Comparison of ENCODE assay signal across 16 cellular contexts in genomic region chr4:153481474-153481873, GRCh38. TPM values are rescaled to one million over a fixed set of nuclear protein-coding genes. Genes with fewer than 3 reads are reported as not detected.
A peak's percentile ranks its signal among the peaks of the same experiment; 100 is the strongest.
DNase-seq lines count a peak whose midpoint lies in the region; ATAC-seq and TF ChIP-seq lines count a peak whose summit lies in the region.
"Had no signal": no experiment of that assay in that cellular context is flagged by ENCODE, and none has a peak within 500 bp of the region (broad histone marks: within the 10 kb centered on the region; RNA-seq: fewer than 3 reads in every experiment).

No MANE protein-coding gene starts in this region.

- H3K27ac ChIP-seq in BLaER1 = peak overlapping the region; percentile 1; the same call in 1 of the 2 replicates
- H3K27ac ChIP-seq in CD8-positive, alpha-beta memory T cell (ENCODE audit: low read depth, low read length) = no peak overlapping the region
- H3K27ac ChIP-seq in OCI-LY3 (ENCODE audit: low read length) = no peak overlapping the region
- no peak overlapping the region for H3K27ac ChIP-seq in testis
- H3K27ac ChIP-seq: adrenal gland, brain microvascular endothelial cell, pancreas had no signal

- H3K4me3 Mint-ChIP-seq in CD8-positive, alpha-beta memory T cell = no peak overlapping the region
- peak overlapping the region; percentile 70 for H3K4me3 Mint-ChIP-seq in memory B cell

- peaks cover 100% of the 10 kb centered on the region for H4K20me1 ChIP-seq in BLaER1
- H4K20me1 ChIP-seq in OCI-LY3 (ENCODE audit: insufficient read depth, low read length) = peaks cover 94% of the 10 kb centered on the region

- no peaks in the 10 kb centered on the region for H3K27me3 ChIP-seq in BLaER1
- H3K27me3 ChIP-seq in CD8-positive, alpha-beta memory T cell (ENCODE audit: insufficient read depth, low read length, poor library complexity, severe bottlenecking) = no peaks in the 10 kb centered on the region
- H3K27me3 ChIP-seq in OCI-LY3 (ENCODE audit: low read depth, low read length) = no peaks in the 10 kb centered on the region
- H3K27me3 ChIP-seq in testis = no peaks in the 10 kb centered on the region
- H3K27me3 ChIP-seq: adrenal gland, brain microvascular endothelial cell, pancreas had no signal

- 95 to 98% methylated on average over 9 of the region's 9 CpGs for WGBS in testis, 2 donors

- H3K9ac ChIP-seq in BLaER1 (peak overlapping the region; percentile 42; the same call in 1 of the 2 replicates), OCI-LY3 (ENCODE audit: low read length) (no peak overlapping the region)

- peaks cover 6 to 38% (median 6%) of the 10 kb centered on the region in 3 donors for H3K36me3 Mint-ChIP-seq in CD8-positive, alpha-beta memory T cell
- peaks cover 20% of the 10 kb centered on the region for H3K36me3 Mint-ChIP-seq in memory B cell

- intact Hi-C loops in testis (cut with DNase I; ENCODE audit: low total_unique reads) = no loop called here

- H3K79me2 ChIP-seq in OCI-LY3 (ENCODE audit: low read length) = peaks cover 99% of the 10 kb centered on the region

- DNase-seq in CD8-positive, alpha-beta memory T cell = no peak
- no peak for DNase-seq in memory B cell (ENCODE audit: low spot score in 2 of 2)
- DNase-seq in activated effector memory CD4-positive, alpha-beta T cell treated with Interleukin-2 at 50 U/mL for 16 hours = no peak
- DNase-seq in HUDEP-2 (lab: John Stamatoyannopoulos, UW; ENCODE audit: unreplicated experiment in 76 of 76) = no peak
- no peak for DNase-seq in testis
- DNase-seq: activated CD8-positive, alpha-beta memory T cell treated with anti-CD3 and anti-CD28 coated beads for 24 hours; adrenal gland; brain microvascular endothelial cell; DMS53; MV-4-11; NCI-H524; pancreas; right cardiac atrium; stimulated activated CD4-positive, alpha-beta T cell treated with anti-CD3 and anti-CD28 coated beads, Interleukin-12 subunit alpha, Interleukin-12 subunit beta, amount 100 ng/mL, for 4 hours had no signal

- H3K27me3 Mint-ChIP-seq in CD8-positive, alpha-beta memory T cell = no peaks in the 10 kb centered on the region
- H3K27me3 Mint-ChIP-seq in memory B cell = no peaks in the 10 kb centered on the region

- no peak overlapping the region for H2AFZ ChIP-seq in OCI-LY3 (ENCODE audit: low read depth, low read length)

- peaks cover 62 to 82% (median 81%) of the 10 kb centered on the region in 3 donors for H3K4me1 Mint-ChIP-seq in CD8-positive, alpha-beta memory T cell
- H3K4me1 Mint-ChIP-seq in memory B cell = peaks cover 52% of the 10 kb centered on the region

- H3K4me2 ChIP-seq in BLaER1 = peak overlapping the region; percentile 92
- H3K4me2 ChIP-seq in OCI-LY3 (ENCODE audit: low read length) = peak overlapping the region; percentile 11

- H3K36me3 ChIP-seq in BLaER1 (peaks cover 76% of the 10 kb centered on the region), OCI-LY3 (replicated peaks; ENCODE audit: low read depth, low read length) (peaks cover 66% of the 10 kb centered on the region), testis (ENCODE audit: low read depth, missing control alignments) (no peaks in the 10 kb centered on the region)
- H3K36me3 ChIP-seq in CD8-positive, alpha-beta memory T cell (ENCODE audit: insufficient read depth, low read length) = peaks cover 6% of the 10 kb centered on the region
- H3K36me3 ChIP-seq: adrenal gland, pancreas had no signal

- POLR2A ChIA-PET in CD8-positive, alpha-beta memory T cell (lab: Charles Lee) = interaction anchor here (1.5 to 1.8 kb wide), 2 partner anchors 9 to 14 kb away, joined by 4 to 7 read pairs; no protein-coding TSS in a partner anchor

- H3K9me3 Mint-ChIP-seq in CD8-positive, alpha-beta memory T cell = no peaks in the 10 kb centered on the region
- H3K9me3 Mint-ChIP-seq in memory B cell = no peaks in the 10 kb centered on the region

- H3K4me1 ChIP-seq in BLaER1 = peaks cover 100% of the 10 kb centered on the region
- peaks cover 71% of the 10 kb centered on the region for H3K4me1 ChIP-seq in CD8-positive, alpha-beta memory T cell (ENCODE audit: insufficient read depth, low read length)
- H3K4me1 ChIP-seq in OCI-LY3 (ENCODE audit: low read length) = peaks cover 63% of the 10 kb centered on the region
- no peaks in the 10 kb centered on the region for H3K4me1 ChIP-seq in testis

- H3K4me3 ChIP-seq in BLaER1 = no peak overlapping the region; the same call in 1 of the 2 replicates
- H3K4me3 ChIP-seq in CD8-positive, alpha-beta memory T cell (ENCODE audit: low read length) = no peak overlapping the region
- H3K4me3 ChIP-seq in OCI-LY3 (ENCODE audit: low read length) = no peak overlapping the region
- H3K4me3 ChIP-seq in testis = no peak overlapping the region
- H3K4me3 ChIP-seq: adrenal gland, pancreas had no signal

- no peak for TF ChIP-seq CTCF in OCI-LY3 (IDR thresholded peaks at IDR 0.05; ENCODE audit: low read depth, low read length)
- TF ChIP-seq CTCF in testis (IDR thresholded peaks at IDR 0.05) = no peak

- H3K9me3 ChIP-seq in BLaER1 (no peaks in the 10 kb centered on the region), OCI-LY3 (ENCODE audit: insufficient read depth, low read length) (no peaks in the 10 kb centered on the region), testis (no peaks in the 10 kb centered on the region)
- H3K9me3 ChIP-seq in CD8-positive, alpha-beta memory T cell (ENCODE audit: low read length) = no peaks in the 10 kb centered on the region
- H3K9me3 ChIP-seq: adrenal gland, pancreas had no signal

- peak overlapping the region in 7 of 8 donors; percentile 37 to 91 (median 79) for H3K27ac Mint-ChIP-seq in CD8-positive, alpha-beta memory T cell
- H3K27ac Mint-ChIP-seq in memory B cell = peak overlapping the region; percentile 91

- no peak for TF ChIP-seq POLR2A in testis (IDR thresholded peaks at IDR 0.05)

- ATAC-seq in memory B cell (ENCODE audit: low read depth) = peak; percentile 68
- ATAC-seq: pancreas, right cardiac atrium had no signal

- CTCF ChIA-PET in CD8-positive, alpha-beta memory T cell (lab: Charles Lee) = interaction anchor here (1.5 to 4.5 kb wide), 2 partner anchors 15 to 73 kb away, joined by 3 to 22 read pairs; partner anchors contain the start of gene TMEM131L

RNA-seq across cellular contexts. Expression of gene TMEM131L, which starts 15.3 kb away (rescaled TPM):
- total RNA-seq in CD8-positive, alpha-beta memory T cell = 10 to 100 TPM; 28.1 to 29.6 TPM
- 28.6 TPM for polyA plus RNA-seq in CD8-positive, alpha-beta memory T cell
- total RNA-seq in testis = 10 to 100 TPM; 12.6 to 15.0 TPM
- 9.1 TPM for polyA plus RNA-seq in testis (ENCODE audit: insufficient read depth, low read depth, low replicate concordance)
